In the genomic region with DNA sequence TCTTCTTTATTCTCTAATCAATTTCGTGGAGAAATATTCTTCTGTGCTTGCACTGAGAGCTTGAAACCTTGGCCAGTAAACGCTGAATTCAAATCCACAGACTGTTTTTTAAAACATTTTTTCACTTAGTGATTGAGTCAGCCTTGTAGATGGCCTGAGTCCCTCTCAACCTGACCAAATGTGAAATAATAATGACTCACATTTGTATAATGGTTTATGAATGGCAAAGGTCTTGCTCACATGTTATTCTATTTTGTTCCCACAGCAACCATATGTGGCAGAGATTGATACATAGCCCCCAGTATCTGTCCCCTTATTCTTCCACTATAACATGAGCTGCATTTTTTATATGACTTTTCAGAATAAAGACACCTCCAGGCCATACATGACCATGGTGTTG, we compare ENCODE assay signal across 16 cellular contexts. TPM values are rescaled to one million over a fixed set of nuclear protein-coding genes. Genes with fewer than 3 reads are reported as not detected.
DNase-seq lines count a peak whose midpoint lies in the region; ATAC-seq and TF ChIP-seq lines count a peak whose summit lies in the region.
"Had no signal": no experiment of that assay in that cellular context is flagged by ENCODE, and none has a peak within 500 bp of the region (broad histone marks: within the 10 kb centered on the region; RNA-seq: fewer than 3 reads in every experiment).

No MANE protein-coding gene starts in this region.

- H3K9me3 ChIP-seq in PC-3 (ENCODE audit: low read length): peaks cover 4% of the 10 kb centered on the region; the same call in 1 of the 2 replicates
- peaks cover 26% of the 10 kb centered on the region for H3K9me3 ChIP-seq in mesenchymal stem cell (ENCODE audit: control insufficient read depth, low read length)

- H3K4me1 Mint-ChIP-seq in activated naive CD4-positive, alpha-beta T cell treated with anti-CD3 and anti-CD28 coated beads for 36 hours (ENCODE audit: low read depth): no peaks in the 10 kb centered on the region
- H3K4me1 Mint-ChIP-seq: CD14-positive monocyte had no signal

- H3K36me3 Mint-ChIP-seq in activated naive CD4-positive, alpha-beta T cell treated with anti-CD3 and anti-CD28 coated beads for 36 hours (ENCODE audit: low read depth): no peaks in the 10 kb centered on the region
- H3K36me3 Mint-ChIP-seq: CD14-positive monocyte had no signal

- H3K27ac ChIP-seq in PC-3 (ENCODE audit: low read length) (peak overlapping the region; percentile 94), mesenchymal stem cell (ENCODE audit: low read length, poor library complexity, severe bottlenecking) (peak overlapping the region; percentile 35)
- H3K27ac ChIP-seq: adrenal gland, esophagus squamous epithelium had no signal

- H3K9me2 ChIP-seq in PC-3 (replicated peaks; ENCODE audit: low read length): no peaks in the 10 kb centered on the region

- H3K4ac ChIP-seq in mesenchymal stem cell (ENCODE audit: low read depth in 1 of 2, low read length in 2 of 2): no peak overlapping the region

- H3K9me3 Mint-ChIP-seq in activated naive CD4-positive, alpha-beta T cell treated with anti-CD3 and anti-CD28 coated beads for 36 hours: peaks cover 6% of the 10 kb centered on the region

- no peak overlapping the region for H4K8ac ChIP-seq in mesenchymal stem cell (ENCODE audit: low read length)

- intact Hi-C loops in PC-3 (cut with micrococcal nuclease): loop anchor here (1.0 to 5.0 kb wide), 4 partner anchors 9 to 126 kb away; no protein-coding TSS in a partner anchor
- intact Hi-C loops in activated naive CD4-positive, alpha-beta T cell treated with anti-CD3 and anti-CD28 coated beads for 36 hours (cut with micrococcal nuclease): no loop called here

- no peak overlapping the region for H4K91ac ChIP-seq in mesenchymal stem cell (ENCODE audit: low read length)

- ATAC-seq in PC-3 (peak; percentile 72), HG02759 (IDR thresholded peaks at IDR 0.05; ENCODE audit: unreplicated experiment) (no peak)
- ATAC-seq: WTC11 had no signal

- no peak overlapping the region for H2BK5ac ChIP-seq in mesenchymal stem cell (ENCODE audit: low read depth, low read length, poor library complexity, severe bottlenecking)

- 73% methylated on average over 2 of the region's 2 CpGs for WGBS in mesenchymal stem cell

- no peak overlapping the region for H2BK15ac ChIP-seq in mesenchymal stem cell (ENCODE audit: low read depth, poor library complexity, severe bottlenecking)

- H3K27ac Mint-ChIP-seq in activated naive CD4-positive, alpha-beta T cell treated with anti-CD3 and anti-CD28 coated beads for 36 hours: no peak overlapping the region
- H3K27ac Mint-ChIP-seq: CD14-positive monocyte, nephron, WTC11 had no signal

- POLR2A ChIA-PET in PC-3 (lab: Charles Lee; ENCODE audit: unreplicated experiment): interaction anchor here (0.7 kb wide), 1 partner anchor 124 kb away, joined by 3 read pairs; no protein-coding TSS in a partner anchor

- peak overlapping the region; percentile 82 for H3K4me2 ChIP-seq in PC-3 (ENCODE audit: low read length)
- H3K4me2 ChIP-seq in mesenchymal stem cell (ENCODE audit: low read length, poor library complexity, severe bottlenecking): no peak overlapping the region

- no peak overlapping the region for H2BK12ac ChIP-seq in mesenchymal stem cell (ENCODE audit: low read length in 2 of 2)

- H3K4me3 Mint-ChIP-seq in activated naive CD4-positive, alpha-beta T cell treated with anti-CD3 and anti-CD28 coated beads for 36 hours: no peak overlapping the region
- H3K4me3 Mint-ChIP-seq: CD14-positive monocyte, nephron, WTC11 had no signal

- CTCF ChIA-PET in PC-3 (lab: Charles Lee): no interaction called here
- CTCF ChIA-PET in activated naive CD4-positive, alpha-beta T cell treated with anti-CD3 and anti-CD28 coated beads for 36 hours (lab: Charles Lee): no interaction called here

- H3K27me3 Mint-ChIP-seq in activated naive CD4-positive, alpha-beta T cell treated with anti-CD3 and anti-CD28 coated beads for 36 hours (ENCODE audit: low read depth): peaks cover 3% of the 10 kb centered on the region

- H3K4me1 ChIP-seq in PC-3 (ENCODE audit: insufficient read depth, low read length): peaks cover 57% of the 10 kb centered on the region
- peaks cover 12% of the 10 kb centered on the region for H3K4me1 ChIP-seq in mesenchymal stem cell (ENCODE audit: control insufficient read depth, insufficient read depth, low read depth, low read length)
- H3K4me1 ChIP-seq: adrenal gland had no signal

- peaks cover 3% of the 10 kb centered on the region for H3F3A ChIP-seq in PC-3 (ENCODE audit: low read length, unreplicated experiment)

- H3K36me3 ChIP-seq in PC-3 (ENCODE audit: low read depth, low read length) (0 out of 2 replicates have a peak, but pooled peaks cover 4% of the 10 kb centered on the region), mesenchymal stem cell (ENCODE audit: control insufficient read depth in 1 of 2, insufficient read depth in 2 of 2, low read depth in 1 of 2, low read length in 2 of 2) (no peaks in the 10 kb centered on the region)
- H3K36me3 ChIP-seq: adrenal gland, esophagus squamous epithelium had no signal

- H3K27me3 ChIP-seq in PC-3 (ENCODE audit: low read length) (no peaks in the 10 kb centered on the region), mesenchymal stem cell (ENCODE audit: control insufficient read depth in 1 of 2, insufficient read depth in 1 of 2, low read length in 2 of 2) (no peaks in the 10 kb centered on the region)
- H3K27me3 ChIP-seq: adrenal gland, esophagus squamous epithelium had no signal

- TF ChIP-seq CTCF in AG10803 (conservative IDR thresholded peaks at IDR 0.05; ENCODE audit: low read length) (no peak), PC-3 (conservative IDR thresholded peaks at IDR 0.05; ENCODE audit: low read depth, low read length) (no peak)

- no peak overlapping the region for H3K18ac ChIP-seq in mesenchymal stem cell (ENCODE audit: low read depth in 1 of 2, low read length in 2 of 2)

- H3K79me2 ChIP-seq in PC-3 (ENCODE audit: low read length): no peaks in the 10 kb centered on the region

- H3K4me3 ChIP-seq in AG10803 (ENCODE audit: low read length) (no peak overlapping the region), PC-3 (ENCODE audit: low read length) (peak overlapping the region; percentile 51), mesenchymal stem cell (ENCODE audit: insufficient read depth in 1 of 2, low read depth in 1 of 2, low read length in 2 of 2) (peak overlapping the region in 1 of 2 experiments; percentile 50)
- H3K4me3 ChIP-seq: adrenal gland, esophagus squamous epithelium had no signal

- peak overlapping the region; percentile 65 for H2AFZ ChIP-seq in PC-3 (ENCODE audit: low read length)
- H2AFZ ChIP-seq in mesenchymal stem cell (ENCODE audit: low read depth, low read length): no peak overlapping the region

- no peaks in the 10 kb centered on the region for H4K20me1 ChIP-seq in PC-3 (ENCODE audit: low read length)

- H2AK5ac ChIP-seq in mesenchymal stem cell (ENCODE audit: low read length, severe bottlenecking): no peak overlapping the region

- no peak overlapping the region for H3K14ac ChIP-seq in mesenchymal stem cell (ENCODE audit: low read length in 2 of 2)

- DNase-seq in AG10803 (ENCODE audit: low read depth) (peak; percentile 84), PC-3 (peak; percentile 93), dedifferentiated amniotic fluid mesenchymal stem cell (ENCODE audit: extremely low spot score) (peak; percentile 62), mesenchymal stem cell (peak; percentile 61), NCI-H1436 (lab: John Stamatoyannopoulos, UW) (no peak)
- no peak for DNase-seq in stimulated activated CD4-positive, alpha-beta T cell treated with anti-CD3 and anti-CD28 coated beads, Interleukin-4, amount 100 ng/mL, for 24 hours
- no peak for DNase-seq in activated naive CD4-positive, alpha-beta T cell treated with anti-CD3 and anti-CD28 coated beads for 36 hours
- DNase-seq: adrenal gland, esophagus squamous epithelium, NCI-H1105 treated with DMSO at 0.1 percent for 48 hours, NCI-H69 had no signal

- H2BK120ac ChIP-seq in mesenchymal stem cell (ENCODE audit: low read depth, low read length): no peak overlapping the region

- H3K9ac ChIP-seq in PC-3 (ENCODE audit: low read length): peak overlapping the region; percentile 83
- H3K9ac ChIP-seq in mesenchymal stem cell (ENCODE audit: low read length): peak overlapping the region; percentile 92

- H3K79me1 ChIP-seq in mesenchymal stem cell (replicated peaks; ENCODE audit: low read length, poor library complexity, severe bottlenecking): no peaks in the 10 kb centered on the region

- H3K23ac ChIP-seq in mesenchymal stem cell (ENCODE audit: low read length in 2 of 2): no peak overlapping the region

- no TSS peak for BruUV-seq in PC-3 (replicated peaks; lab: Mats Ljungman, UMichigan)

RNA-seq across cellular contexts. Expression of a gene that starts 47.8 kb away (rescaled TPM):
- 0.62 TPM in 1 of 2 replicates, not detected in the other for total RNA-seq in PC-3 (2014; rRNA removed)
- polyA plus RNA-seq in mesenchymal stem cell (2013, experiment 1 of 2): not detected
- polyA plus RNA-seq in mesenchymal stem cell (2013, experiment 2 of 2): not detected
- not detected for total RNA-seq in activated naive CD4-positive, alpha-beta T cell treated with anti-CD3 and anti-CD28 coated beads for 36 hours
- total RNA-seq: adrenal gland, SK-MEL-5, WTC11 had no signal
- polyA plus RNA-seq: adrenal gland, CD14-positive monocyte had no signal

Comparison
In these comparisons a context has a peak if more than half of its experiments do, and no peak if none do; other contexts are left out.
1. DNase-seq: peak in AG10803 (single experiment), PC-3 (single experiment), dedifferentiated amniotic fluid mesenchymal stem cell (single experiment) and mesenchymal stem cell (single experiment); none in stimulated activated CD4-positive, alpha-beta T cell treated with anti-CD3 and anti-CD28 coated beads, Interleukin-4, amount 100 ng/mL, for 24 hours (single experiment), NCI-H1436 (single experiment) and activated naive CD4-positive, alpha-beta T cell treated with anti-CD3 and anti-CD28 coated beads for 36 hours (single experiment).